ENCODE assay signal across 13 cellular contexts in genomic region chr3:10992946-10993728, GRCh38. TPM values are rescaled to one million over a fixed set of nuclear protein-coding genes. Genes with fewer than 3 reads are reported as not detected.
DNase-seq lines count a peak whose midpoint lies in the region; ATAC-seq and TF ChIP-seq lines count a peak whose summit lies in the region.
"Had no signal": no experiment of that assay in that cellular context is flagged by ENCODE, and none has a peak within 500 bp of the region (broad histone marks: within the 10 kb centered on the region; RNA-seq: fewer than 3 reads in every experiment).

No MANE protein-coding gene starts in this region.

- CTCF ChIA-PET in WTC11 (lab: Charles Lee): interaction anchor here (0.7 to 4.2 kb wide), 11 partner anchors 14 to 244 kb away, joined by 3 to 23 read pairs (median 5); no protein-coding TSS in a partner anchor

- no peaks in the 10 kb centered on the region for H3F3A ChIP-seq in neural cell (ENCODE audit: insufficient read depth, low read length, poor library complexity, severe bottlenecking)

- no peak for TF ChIP-seq POLR2A in gastroesophageal sphincter (IDR thresholded peaks at IDR 0.05)

- H3K4me3 ChIP-seq in gastroesophageal sphincter (peak overlapping the region; percentile 0 to 54), neural cell (ENCODE audit: low read length) (peak overlapping the region; percentile 76), thoracic aorta (peak overlapping the region; percentile 67)

- H3K4me3 Mint-ChIP-seq in WTC11: peak overlapping the region; percentile 61

- H3K9me3 ChIP-seq in gastroesophageal sphincter: no peaks in the 10 kb centered on the region
- no peaks in the 10 kb centered on the region for H3K9me3 ChIP-seq in neural cell (ENCODE audit: low read length)
- H3K9me3 ChIP-seq in thoracic aorta: no peaks in the 10 kb centered on the region

- H3K9me2 ChIP-seq in neural cell (ENCODE audit: insufficient read depth, low read length): no peaks in the 10 kb centered on the region

- peaks cover 0 to 22% (median 0%) of the 10 kb centered on the region in 3 donors for H3K4me1 ChIP-seq in gastroesophageal sphincter
- peaks cover 0 to 10% of the 10 kb centered on the region in 2 donors for H3K4me1 ChIP-seq in thoracic aorta (ENCODE audit: control insufficient read depth in 1 of 2, low read depth in 2 of 2)

- H3K9me3 Mint-ChIP-seq in WTC11: peaks cover 6% of the 10 kb centered on the region; the same call in 1 of the 2 replicates
- H3K9me3 Mint-ChIP-seq: activated naive CD4-positive, alpha-beta T cell treated with anti-CD3 and anti-CD28 coated beads, Interleukin-2, amount 50 U/mL, for 72 hours; dendritic cell treated with granulocyte-macrophage colony-stimulating factor and Interleukin-4, amounts not matched to agents 40 ng/mL and 50 ng/mL, for 4 days; stimulated activated effector memory CD8-positive, alpha-beta T cell treated with anti-CD3 and anti-CD28 coated beads, Interleukin-12 subunit alpha, Interleukin-12 subunit beta, amount 100 ng/mL, for 72 hours had no signal

- TF ChIP-seq EP300 in gastroesophageal sphincter (IDR thresholded peaks at IDR 0.05) (no peak), neural cell (conservative IDR thresholded peaks at IDR 0.05; ENCODE audit: poor library complexity, severe bottlenecking) (no peak)

- peak overlapping the region; percentile 87 for H3K9ac ChIP-seq in neural cell (ENCODE audit: low read length)

- H3K4me2 ChIP-seq in neural cell (ENCODE audit: low read length): peak overlapping the region; percentile 86

- TF ChIP-seq RAD21 in neural cell (conservative IDR thresholded peaks at IDR 0.05): peak; percentile 10

- DNase-seq in WTC11 (ENCODE audit: low spot score): peak; percentile 22
- DNase-seq in thoracic aorta (ENCODE audit: low spot score): no peak
- no peak for DNase-seq in GM03348 (ENCODE audit: low spot score)
- no peak for DNase-seq in GM13976 (ENCODE audit: low spot score)
- DNase-seq in T1000 (lab: John Stamatoyannopoulos, UW): no peak
- DNase-seq in islet precursor cell: no peak
- DNase-seq: RPMI8226 had no signal

- H3K36me3 ChIP-seq in gastroesophageal sphincter (no peaks in the 10 kb centered on the region), neural cell (ENCODE audit: insufficient read depth, low read length) (no peaks in the 10 kb centered on the region), thoracic aorta (no peaks in the 10 kb centered on the region)

- H3K4me1 Mint-ChIP-seq in WTC11: peaks cover 16% of the 10 kb centered on the region

- H3K27me3 Mint-ChIP-seq in WTC11 (ENCODE audit: low read depth): peaks cover 79% of the 10 kb centered on the region

- POLR2A ChIA-PET in WTC11 (lab: Charles Lee): no interaction called here

- in situ Hi-C loops in GM13976 (cut with MboI; ENCODE audit: low sequenced_read_pairs, unreplicated experiment): no loop called here

- H2AFZ ChIP-seq in neural cell (ENCODE audit: low read depth, low read length): no peak overlapping the region

- ATAC-seq in WTC11 (peak; percentile 25), gastroesophageal sphincter (no peak), thoracic aorta (ENCODE audit: insufficient number of reproducible peaks, low FRiP score, low read depth) (no peak)
- ATAC-seq: stimulated activated effector memory CD8-positive, alpha-beta T cell treated with anti-CD3 and anti-CD28 coated beads, Interleukin-12 subunit alpha, Interleukin-12 subunit beta, amount 100 ng/mL, for 72 hours had no signal

- 5% methylated on average over 10 of the region's 68 CpGs; no CpG with 5 or more reads in 1 of the 2 donors for WGBS in gastroesophageal sphincter (ENCODE audit: low coverage in 1 of 2), 2 donors

- H3K27me3 ChIP-seq in gastroesophageal sphincter: peaks cover 69% of the 10 kb centered on the region
- H3K27me3 ChIP-seq in neural cell (ENCODE audit: insufficient read depth, low read depth, low read length): peaks cover 16% of the 10 kb centered on the region
- no peaks in the 10 kb centered on the region for H3K27me3 ChIP-seq in thoracic aorta (replicated peaks; ENCODE audit: insufficient read depth)

- TF ChIP-seq CTCF in WTC11 (IDR thresholded peaks at IDR 0.05): no peak
- no peak for TF ChIP-seq CTCF in gastroesophageal sphincter (IDR thresholded peaks at IDR 0.05)
- no peak for TF ChIP-seq CTCF in neural cell (IDR thresholded peaks at IDR 0.05; ENCODE audit: poor library complexity, severe bottlenecking)
- no peak for TF ChIP-seq CTCF in thoracic aorta (IDR thresholded peaks at IDR 0.05)
- TF ChIP-seq CTCF in GM13976 (IDR thresholded peaks at IDR 0.05; ENCODE audit: borderline replicate concordance, control extremely low read depth, extremely low read depth, insufficient read depth, missing control alignments): no peak

- peaks cover 22% of the 10 kb centered on the region for H3K79me2 ChIP-seq in neural cell (replicated peaks; ENCODE audit: insufficient read depth, low read length)

- H4K20me1 ChIP-seq in neural cell (ENCODE audit: insufficient read depth): no peaks in the 10 kb centered on the region

- H3K27ac ChIP-seq in gastroesophageal sphincter: no peak overlapping the region
- H3K27ac ChIP-seq in neural cell (ENCODE audit: low read length): peak overlapping the region; percentile 64
- H3K27ac ChIP-seq in thoracic aorta: no peak overlapping the region

- H3K27ac Mint-ChIP-seq in WTC11: no peak overlapping the region
- H3K27ac Mint-ChIP-seq: activated naive CD4-positive, alpha-beta T cell treated with anti-CD3 and anti-CD28 coated beads, Interleukin-2, amount 50 U/mL, for 72 hours; dendritic cell treated with granulocyte-macrophage colony-stimulating factor and Interleukin-4, amounts not matched to agents 40 ng/mL and 50 ng/mL, for 4 days; stimulated activated effector memory CD8-positive, alpha-beta T cell treated with anti-CD3 and anti-CD28 coated beads, Interleukin-12 subunit alpha, Interleukin-12 subunit beta, amount 100 ng/mL, for 72 hours had no signal

- H3K36me3 Mint-ChIP-seq in WTC11: no peaks in the 10 kb centered on the region
- H3K36me3 Mint-ChIP-seq: stimulated activated effector memory CD8-positive, alpha-beta T cell treated with anti-CD3 and anti-CD28 coated beads, Interleukin-12 subunit alpha, Interleukin-12 subunit beta, amount 100 ng/mL, for 72 hours had no signal

TF ChIP-seq in WTC11, 78 proteins besides CTCF, POLR2A, EP300 and RAD21:
- 0 out of 2 replicates have a peak, but pooled peaks have one; percentile 16 for TF ChIP-seq HMGXB4 (CRISPR knock-in tag; IDR thresholded peaks at IDR 0.05)
- TF ChIP-seq ZNF671 (CRISPR knock-in tag; IDR thresholded peaks at IDR 0.05): no peak
- no peak for TF ChIP-seq HMGA2 (CRISPR knock-in tag; IDR thresholded peaks at IDR 0.05)
- no peak for TF ChIP-seq IRF2 (CRISPR knock-in tag; IDR thresholded peaks at IDR 0.05; ENCODE audit: borderline replicate concordance, low read depth)

TF ChIP-seq in neural cell, 6 proteins besides CTCF, POLR2A, EP300 and RAD21:
- TF ChIP-seq POLR2AphosphoS5 (IDR thresholded peaks at IDR 0.05): no peak
- no peak for TF ChIP-seq TAF1 (IDR thresholded peaks at IDR 0.05; ENCODE audit: low read depth)
- no peak for TF ChIP-seq EZH2 (IDR thresholded peaks at IDR 0.05; ENCODE audit: borderline replicate concordance, insufficient read depth, low read length, poor library complexity, severe bottlenecking)
- peak; percentile 29 for TF ChIP-seq SMC3 (conservative IDR thresholded peaks at IDR 0.05; ENCODE audit: poor library complexity)
- TF ChIP-seq MXI1 (conservative IDR thresholded peaks at IDR 0.05; ENCODE audit: poor library complexity, severe bottlenecking): peak; percentile 27

RNA-seq across cellular contexts. Expression of gene SLC6A1, which starts 0.6 kb away (rescaled TPM):
- total RNA-seq in WTC11 (2021) (0.50 to 0.72 TPM (median 0.50 TPM) in 3 replicates), gastroesophageal sphincter (1 to 10 TPM in 1 of 4 donors, under 1 TPM in 2, not detected in 1; 0.62 to 2.5 (median 0.67) TPM), thoracic aorta (1 to 10 TPM; 1.2 to 4.6 TPM)
- polyA plus RNA-seq in neural cell: 43.2 and 52.0 TPM in 2 replicates
- 61.6 and 66.3 TPM in 2 replicates for polyA minus RNA-seq in neural cell
- total RNA-seq: activated naive CD4-positive, alpha-beta T cell treated with anti-CD3 and anti-CD28 coated beads, Interleukin-2, amount 50 U/mL, for 72 hours; M059J had no signal
